ENCODE assay signal across 16 cellular contexts in the genomic region with DNA sequence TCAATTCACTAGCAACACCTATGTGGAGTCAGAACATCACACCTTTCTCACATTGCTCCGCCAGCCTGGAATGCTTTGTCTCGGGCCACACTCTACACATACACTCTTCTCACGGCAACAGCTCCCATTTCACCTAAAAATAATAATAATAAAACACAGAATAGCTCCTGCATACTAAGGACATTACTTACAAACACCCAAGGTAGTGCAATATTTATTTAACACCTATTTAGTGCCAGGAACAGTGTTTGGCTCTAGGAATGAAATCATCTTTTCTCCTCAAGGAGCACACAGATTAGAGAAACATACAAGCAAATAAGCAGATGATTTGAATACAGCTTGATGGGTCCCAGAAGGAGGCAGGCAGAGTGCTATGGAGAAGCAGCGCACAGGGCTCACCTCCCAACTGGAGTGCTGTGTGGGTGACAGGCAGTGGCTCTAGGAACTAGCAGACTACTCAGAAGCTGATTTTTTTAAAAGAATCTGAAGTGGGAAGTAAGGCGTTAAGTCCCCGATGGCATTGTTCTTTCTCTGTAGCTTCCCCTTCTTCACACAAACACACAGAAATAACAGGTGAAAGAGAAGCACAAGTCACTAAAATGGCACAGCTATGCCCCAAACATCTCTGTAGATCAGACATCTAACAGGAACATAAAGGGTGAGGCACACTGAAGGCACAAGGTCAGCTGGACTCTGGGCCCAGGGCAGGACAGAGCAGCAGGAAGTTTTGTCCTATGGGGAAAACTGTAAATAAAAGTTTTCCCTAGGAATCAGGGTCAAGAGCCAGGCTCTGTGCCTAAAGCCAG. TPM values are rescaled to one million over a fixed set of nuclear protein-coding genes. Genes with fewer than 3 reads are reported as not detected.
DNase-seq lines count a peak whose midpoint lies in the region; ATAC-seq and TF ChIP-seq lines count a peak whose summit lies in the region.
"Had no signal": no experiment of that assay in that cellular context is flagged by ENCODE, and none has a peak within 500 bp of the region (broad histone marks: within the 10 kb centered on the region; RNA-seq: fewer than 3 reads in every experiment).

No MANE protein-coding gene starts in this region.

- intact Hi-C loops in activated B cell treated with CpG ODN at 0.5 μM for 24 hours (cut with micrococcal nuclease): loop anchor here (2.0 kb wide), 1 partner anchor 32 kb away; no protein-coding TSS in a partner anchor
- intact Hi-C loops in activated CD4-positive, alpha-beta memory T cell treated with anti-CD3 and anti-CD28 coated beads for 36 hours (cut with micrococcal nuclease): no loop called here
- intact Hi-C loops in PC-9 (cut with micrococcal nuclease; ENCODE audit: unreplicated experiment): no loop called here

- no peaks in the 10 kb centered on the region for H3K9me3 ChIP-seq in mesodermal cell (ENCODE audit: control insufficient read depth, low read length)
- no peaks in the 10 kb centered on the region for H3K9me3 ChIP-seq in PC-9 (ENCODE audit: insufficient read depth, low read depth)
- H3K9me3 ChIP-seq: BE2C, uterus had no signal

- H3K27ac ChIP-seq in mesodermal cell (ENCODE audit: low read depth, low read length, severe bottlenecking) (peak overlapping the region; percentile 48), PC-9 (no peak overlapping the region)
- H3K27ac ChIP-seq: uterus had no signal

- H3K4me2 ChIP-seq in PC-9: no peak overlapping the region

- ATAC-seq in HG02610 (IDR thresholded peaks at IDR 0.05; ENCODE audit: unreplicated experiment) (peak; percentile 28), activated B cell treated with CpG ODN at 0.5 μM for 24 hours (ENCODE audit: low read depth) (peak; percentile 68), HG02981 (IDR thresholded peaks at IDR 0.05; ENCODE audit: unreplicated experiment) (no peak)
- ATAC-seq: Panc1 had no signal

- H3K27me3 Mint-ChIP-seq in activated B cell treated with CpG ODN at 0.5 μM for 24 hours: no peaks in the 10 kb centered on the region
- H3K27me3 Mint-ChIP-seq in activated CD4-positive, alpha-beta memory T cell treated with anti-CD3 and anti-CD28 coated beads for 36 hours: peaks cover 1% of the 10 kb centered on the region

- no peaks in the 10 kb centered on the region for H3K9me2 ChIP-seq in PC-9 (ENCODE audit: insufficient read depth)

- no peaks in the 10 kb centered on the region for H3F3A ChIP-seq in PC-9 (ENCODE audit: insufficient read depth, low read depth)

- no peak overlapping the region for H3K4me3 ChIP-seq in mesodermal cell (ENCODE audit: extremely low read depth, insufficient read depth, low read length, poor library complexity, severe bottlenecking)
- H3K4me3 ChIP-seq in PC-9: no peak overlapping the region
- H3K4me3 ChIP-seq: uterus had no signal

- CTCF ChIA-PET in activated B cell treated with CpG ODN at 0.5 μM for 24 hours (lab: Charles Lee): interaction anchor here (0.7 to 3.8 kb wide), 7 partner anchors 12 to 130 kb away, joined by 3 to 12 read pairs (median 3); no protein-coding TSS in a partner anchor
- CTCF ChIA-PET in activated CD4-positive, alpha-beta memory T cell treated with anti-CD3 and anti-CD28 coated beads for 36 hours (lab: Charles Lee): interaction anchor here (0.6 kb wide), 1 partner anchor 18 kb away, joined by 3 read pairs; no protein-coding TSS in a partner anchor
- CTCF ChIA-PET in PC-9 (lab: Charles Lee): no interaction called here

- H2AFZ ChIP-seq in PC-9: no peak overlapping the region

- no peaks in the 10 kb centered on the region for H3K27me3 ChIP-seq in PC-9 (ENCODE audit: insufficient read depth, low read depth)
- H3K27me3 ChIP-seq: BE2C, uterus had no signal

- WGBS in mesodermal cell (ENCODE audit: insufficient coverage in 2 of 2), 2 experiments: 88 to 96% methylated on average over 3 to 4 of the region's 6 CpGs

- no peak for TF ChIP-seq CTCF in activated B cell treated with CpG ODN at 0.5 μM for 24 hours (IDR thresholded peaks at IDR 0.05)
- TF ChIP-seq CTCF in PC-9 (conservative IDR thresholded peaks at IDR 0.05): no peak

- H3K27ac Mint-ChIP-seq in activated B cell treated with CpG ODN at 0.5 μM for 24 hours: peak overlapping the region; percentile 90
- H3K27ac Mint-ChIP-seq in activated CD4-positive, alpha-beta memory T cell treated with anti-CD3 and anti-CD28 coated beads for 36 hours: no peak overlapping the region
- H3K27ac Mint-ChIP-seq: T-helper 1 cell treated with Interleukin-12 subunit alpha and Interleukin-12 subunit beta and Interleukin-4 antibody, amounts not matched to agents 30 μg/mL and 1 μg/mL, for 36 hours had no signal

- no peaks in the 10 kb centered on the region; the same call in 1 of the 2 replicates for H4K20me1 ChIP-seq in PC-9 (ENCODE audit: insufficient read depth)

- H3K79me2 ChIP-seq in PC-9 (ENCODE audit: low read depth): peaks cover 66% of the 10 kb centered on the region

- BruUV-seq in PC-9 (replicated peaks; lab: Mats Ljungman, UMichigan): no TSS peak

- H3K9me3 Mint-ChIP-seq in activated B cell treated with CpG ODN at 0.5 μM for 24 hours: no peaks in the 10 kb centered on the region
- H3K9me3 Mint-ChIP-seq in activated CD4-positive, alpha-beta memory T cell treated with anti-CD3 and anti-CD28 coated beads for 36 hours: no peaks in the 10 kb centered on the region
- H3K9me3 Mint-ChIP-seq: T-helper 1 cell treated with Interleukin-12 subunit alpha and Interleukin-12 subunit beta and Interleukin-4 antibody, amounts not matched to agents 30 μg/mL and 1 μg/mL, for 36 hours had no signal

- peaks cover 29% of the 10 kb centered on the region for H3K36me3 Mint-ChIP-seq in activated B cell treated with CpG ODN at 0.5 μM for 24 hours (ENCODE audit: low read depth)
- no peaks in the 10 kb centered on the region for H3K36me3 Mint-ChIP-seq in activated CD4-positive, alpha-beta memory T cell treated with anti-CD3 and anti-CD28 coated beads for 36 hours

- H3K4me3 Mint-ChIP-seq in activated B cell treated with CpG ODN at 0.5 μM for 24 hours: peak overlapping the region; percentile 42
- H3K4me3 Mint-ChIP-seq in activated CD4-positive, alpha-beta memory T cell treated with anti-CD3 and anti-CD28 coated beads for 36 hours: no peak overlapping the region
- H3K4me3 Mint-ChIP-seq: T-helper 1 cell treated with Interleukin-12 subunit alpha and Interleukin-12 subunit beta and Interleukin-4 antibody, amounts not matched to agents 30 μg/mL and 1 μg/mL, for 36 hours had no signal

- peak; percentile 72 for DNase-seq in CD1c-positive myeloid dendritic cell (ENCODE audit: extremely low spot score)
- DNase-seq in activated B cell treated with CpG ODN at 0.5 μM for 24 hours: no peak
- DNase-seq in activated CD4-positive, alpha-beta memory T cell treated with anti-CD3 and anti-CD28 coated beads for 36 hours: no peak
- no peak for DNase-seq in PC-9
- no peak for DNase-seq in Ammon's horn (ENCODE audit: low spot score)
- DNase-seq: activated CD4-positive, alpha-beta T cell treated with anti-CD3 and anti-CD28 coated beads, Interleukin-2, amount 50 U/mL, for 48 hours; BE2C; NCI-H1417; posterior cingulate gyrus; stimulated activated CD4-positive, alpha-beta T cell treated with anti-CD3 and anti-CD28 coated beads, Interleukin-15, amount 100 ng/mL, for 24 hours; uterus had no signal

- POLR2A ChIA-PET in activated B cell treated with CpG ODN at 0.5 μM for 24 hours (lab: Charles Lee) (interaction anchor here (0.5 to 1.5 kb wide), 8 partner anchors 13 to 87 kb away, joined by 3 to 8 read pairs (median 4); partner anchors contain the start of gene USP6NL), PC-9 (lab: Charles Lee; ENCODE audit: unreplicated experiment) (no interaction called here)
- POLR2A ChIA-PET in activated CD4-positive, alpha-beta memory T cell treated with anti-CD3 and anti-CD28 coated beads for 36 hours (lab: Charles Lee): no interaction called here

- peaks cover 4% of the 10 kb centered on the region for H3K36me3 ChIP-seq in mesodermal cell (ENCODE audit: control insufficient read depth, insufficient read depth, low read length)
- no peaks in the 10 kb centered on the region for H3K36me3 ChIP-seq in PC-9 (ENCODE audit: low read depth)
- H3K36me3 ChIP-seq: BE2C, uterus had no signal

- peaks cover 8% of the 10 kb centered on the region for H3K4me1 ChIP-seq in mesodermal cell (ENCODE audit: control insufficient read depth, insufficient read depth, low read length, poor library complexity, severe bottlenecking)
- no peaks in the 10 kb centered on the region; the same call in 1 of the 2 replicates for H3K4me1 ChIP-seq in PC-9 (replicated peaks; ENCODE audit: insufficient read depth)

- H3K4me1 Mint-ChIP-seq in activated B cell treated with CpG ODN at 0.5 μM for 24 hours: peaks cover 73% of the 10 kb centered on the region
- H3K4me1 Mint-ChIP-seq in activated CD4-positive, alpha-beta memory T cell treated with anti-CD3 and anti-CD28 coated beads for 36 hours (ENCODE audit: low read depth): peaks cover 7% of the 10 kb centered on the region

RNA-seq across cellular contexts. Expression of gene USP6NL, which starts 16.7 kb away (rescaled TPM):
- 59.9 and 64.5 TPM in 2 replicates for total RNA-seq in activated B cell treated with CpG ODN at 0.5 μM for 24 hours
- 25.4 TPM for polyA plus RNA-seq in mesodermal cell (2013, experiment 1 of 2)
- 25.8 TPM for polyA plus RNA-seq in mesodermal cell (2013, experiment 2 of 2)
- 1 to 10 TPM; 3.2 to 3.4 TPM for total RNA-seq in activated CD4-positive, alpha-beta memory T cell treated with anti-CD3 and anti-CD28 coated beads for 36 hours
- 16.8 and 22.1 TPM in 2 replicates for total RNA-seq in PC-9 (2021)
